Comparison of ENCODE assay signal across 8 cellular contexts in the genomic region with DNA sequence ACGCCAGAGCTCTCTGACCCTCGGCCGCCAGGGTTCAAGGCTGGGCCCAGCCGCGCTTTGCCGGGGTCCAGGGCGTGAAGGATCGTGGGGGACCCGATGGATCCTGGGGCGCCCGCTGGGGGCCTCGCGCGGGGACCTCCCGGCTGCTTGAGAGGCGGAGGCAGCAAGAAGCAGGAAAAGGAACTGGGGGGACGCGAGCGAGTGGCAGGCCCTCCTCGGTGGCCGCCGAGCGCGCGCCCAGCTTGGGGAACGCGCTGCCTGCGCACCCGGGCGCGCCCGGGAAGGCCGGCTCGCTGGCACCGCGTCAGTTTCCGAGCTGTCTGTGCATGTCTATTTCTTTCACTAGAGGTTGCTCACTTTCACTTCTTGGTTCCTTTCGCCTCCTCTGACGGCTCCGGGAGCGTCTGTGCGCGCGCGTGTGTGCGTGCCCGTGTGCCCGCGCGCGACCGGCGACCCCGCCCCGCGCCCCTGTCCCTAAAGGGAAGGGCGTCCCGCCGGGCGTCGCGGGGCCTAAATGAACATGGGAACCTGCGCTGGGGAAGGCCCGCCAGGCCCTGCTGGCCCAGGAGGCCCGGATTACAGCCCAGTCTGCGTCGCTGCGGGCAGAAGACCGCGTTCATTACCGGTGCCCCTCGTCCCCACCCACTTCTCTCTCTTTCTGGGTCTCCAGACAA.
DNase-seq lines count a peak whose midpoint lies in the region; ATAC-seq and TF ChIP-seq lines count a peak whose summit lies in the region.

No MANE protein-coding gene starts in this region.

- no peaks in the 10 kb centered on the region for H3K27me3 ChIP-seq in CD8-positive, alpha-beta T cell (ENCODE audit: insufficient read depth, low read length)

- peak overlapping the region; percentile 77 for H3K27ac ChIP-seq in CD8-positive, alpha-beta T cell (ENCODE audit: low read depth, low read length)

- POLR2A ChIA-PET in CD8-positive, alpha-beta T cell (lab: Charles Lee), result interaction anchor here (0.9 to 2.6 kb wide), 13 partner anchors 14 to 209 kb away, joined by 3 to 17 read pairs (median 3); a partner anchor contains a TSS

- TF ChIP-seq CTCF in CD8-positive, alpha-beta T cell (IDR thresholded peaks at IDR 0.05), result peak; percentile 27
- TF ChIP-seq CTCF in choroid plexus epithelial cell (conservative IDR thresholded peaks at IDR 0.05; ENCODE audit: low read depth, low read length), result peak; percentile 30

- H3K27ac Mint-ChIP-seq in CD8-positive, alpha-beta T cell, result peak overlapping the region; percentile 94

- intact Hi-C loops in CD8-positive, alpha-beta T cell (cut with DNase I, micrococcal nuclease), result loop anchor here (1.0 to 10.0 kb wide), 8 partner anchors 30 to 227 kb away; no protein-coding TSS in a partner anchor

- CTCF ChIA-PET in CD8-positive, alpha-beta T cell (lab: Charles Lee), result interaction anchor here (0.9 to 3.6 kb wide), 8 partner anchors 18 to 243 kb away, joined by 3 to 14 read pairs (median 3); no protein-coding TSS in a partner anchor

- H3K36me3 Mint-ChIP-seq in CD8-positive, alpha-beta T cell, result no peaks in the 10 kb centered on the region

- ATAC-seq in CD8-positive, alpha-beta T cell, result peak; percentile 90
- peak; percentile 68 for ATAC-seq in GM21526 (IDR thresholded peaks at IDR 0.05; ENCODE audit: low FRiP score, unreplicated experiment)

- H3K9me3 Mint-ChIP-seq in CD8-positive, alpha-beta T cell, result no peaks in the 10 kb centered on the region

- no peaks in the 10 kb centered on the region for H3K9me3 ChIP-seq in CD8-positive, alpha-beta T cell (ENCODE audit: low read length)

- peak overlapping the region; percentile 46 for H3K4me3 ChIP-seq in CD8-positive, alpha-beta T cell (ENCODE audit: low read depth, low read length)
- peak overlapping the region; percentile 57 for H3K4me3 ChIP-seq in choroid plexus epithelial cell (ENCODE audit: low read depth, low read length)

- peak overlapping the region; percentile 84 for H3K4me3 Mint-ChIP-seq in CD8-positive, alpha-beta T cell

- H3K27me3 Mint-ChIP-seq in CD8-positive, alpha-beta T cell (ENCODE audit: low read depth), result no peaks in the 10 kb centered on the region

- peaks cover 15% of the 10 kb centered on the region for H3K4me1 Mint-ChIP-seq in CD8-positive, alpha-beta T cell (ENCODE audit: low read depth)

- H3K36me3 ChIP-seq in CD8-positive, alpha-beta T cell (ENCODE audit: insufficient read depth, low read length), result no peaks in the 10 kb centered on the region

- peaks cover 18% of the 10 kb centered on the region for H3K4me1 ChIP-seq in CD8-positive, alpha-beta T cell (ENCODE audit: insufficient read depth, low read length)

- peak; percentile 46 to 86 (median 70) for DNase-seq in CD8-positive, alpha-beta T cell
- DNase-seq in NCI-H1105 (lab: John Stamatoyannopoulos, UW), result peak; percentile 62
- peak; percentile 67 to 68 for DNase-seq in activated CD4-positive, alpha-beta T cell treated with anti-CD3 and anti-CD28 coated beads for 4 hours
- DNase-seq in choroid plexus epithelial cell (ENCODE audit: low read depth), result peak; percentile 81
- peak; percentile 89 for DNase-seq in left kidney (ENCODE audit: low read depth, low spot score)
- peak; percentile 19 to 47 (median 38) for DNase-seq in stimulated activated CD4-positive, alpha-beta T cell treated with anti-CD3 and anti-CD28 coated beads, Interleukin-1b, Interleukin-23, amount 100 ng/mL, for 24 hours (ENCODE audit: low read depth in 4 of 4, low spot score in 1 of 4)
- no peak for DNase-seq in islet precursor cell
